Comparison of ENCODE assay signal across 26 cellular contexts in the genomic region with DNA sequence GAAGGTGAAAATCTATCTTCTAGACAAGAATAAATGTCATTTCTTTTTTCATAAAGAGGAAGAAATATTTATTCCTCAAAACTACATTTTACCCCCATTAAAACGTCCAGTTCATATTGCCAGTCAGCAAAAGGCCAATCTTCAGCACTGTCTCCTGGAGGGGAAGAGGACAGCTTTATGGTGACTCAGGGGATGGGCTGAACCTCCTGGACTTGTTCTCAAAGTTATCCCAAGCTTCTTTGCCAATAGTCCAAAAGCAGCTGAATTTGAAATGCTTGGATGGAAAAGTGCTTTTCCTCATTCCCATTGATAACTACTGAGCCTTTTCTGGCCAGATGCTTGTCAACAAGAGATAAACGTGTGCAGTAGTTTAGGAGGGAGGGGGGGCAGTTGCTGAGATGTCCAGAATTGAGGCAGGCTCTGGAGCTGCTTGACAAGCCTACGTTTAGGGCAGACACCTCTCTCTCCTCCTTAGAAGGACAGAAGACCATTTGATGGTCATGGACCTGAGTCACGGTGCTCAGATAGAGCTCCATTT.
"Had no signal": no experiment of that assay in that cellular context is flagged by ENCODE, and none has a peak within 500 bp of the region (broad histone marks: within the 10 kb centered on the region; RNA-seq: fewer than 3 reads in every experiment).

No MANE protein-coding gene starts in this region.

- H3K27ac ChIP-seq: ovary, parathyroid adenoma, psoas muscle, right lobe of liver, sigmoid colon, stomach, thoracic aorta, thyroid gland, tibial nerve, upper lobe of left lung, vagina had no signal

- H3K4me1 ChIP-seq: parathyroid adenoma, psoas muscle, right lobe of liver, sigmoid colon, stomach, thyroid gland, tibial nerve, upper lobe of left lung, vagina had no signal

- H2AFZ ChIP-seq: parathyroid adenoma had no signal

- FAIRE-seq: small intestine, urothelium cell line had no signal

- H3K4me3 ChIP-seq: ovary, psoas muscle, right lobe of liver, sigmoid colon, stomach, thoracic aorta, thyroid gland, tibial nerve, upper lobe of left lung, vagina had no signal

- DNase-seq: naive thymus-derived CD8-positive, alpha-beta T cell; nephron progenitor cell; occipital lobe; ovary; posterior cingulate gyrus; psoas muscle; right lobe of liver; sigmoid colon; small intestine; stimulated activated CD4-positive, alpha-beta T cell treated with anti-CD3 and anti-CD28 coated beads, Interleukin-15, amount 100 ng/mL, for 24 hours; stimulated activated CD4-positive, alpha-beta T cell treated with anti-CD3 and anti-CD28 coated beads, Interleukin-2, amount 100 ng/mL, for 24 hours; stimulated activated CD4-positive, alpha-beta T cell treated with anti-CD3 and anti-CD28 coated beads, Interleukin-2, amount 100 ng/mL, for 48 hours; stimulated activated CD4-positive, alpha-beta T cell treated with anti-CD3 and anti-CD28 coated beads, Interleukin-4, amount 100 ng/mL, for 24 hours; stimulated activated naive B cell treated with anti-CD40 and anti-IgM and Interleukin-4, amounts not matched to agents 10 μg/mL and 1 μg/mL and 100 μg/mL, for 72 hours; stimulated activated naive CD4-positive, alpha-beta T cell treated with Interleukin-2 at 50 U/mL for 16 hours; stomach; thyroid gland; trophoblast cell; upper lobe of left lung had no signal

- H3K36me3 ChIP-seq: ovary, right lobe of liver, sigmoid colon, stomach, thoracic aorta, thyroid gland, tibial nerve, upper lobe of left lung, vagina had no signal

- H3K9me3 ChIP-seq: ovary, psoas muscle, right lobe of liver, sigmoid colon, stomach, thoracic aorta, thyroid gland, tibial nerve, upper lobe of left lung, vagina had no signal

- H3K27me3 ChIP-seq: ovary, right lobe of liver, sigmoid colon, stomach, thyroid gland, tibial nerve, upper lobe of left lung, vagina had no signal

- ATAC-seq: naive thymus-derived CD8-positive, alpha-beta T cell; natural killer cell treated with Interleukin-12 subunit alpha and Interleukin-12 subunit beta and Interleukin-15 and Interleukin-18, amount 100 ng/mL, for 72 hours; psoas muscle; right lobe of liver; stimulated activated effector memory CD8-positive, alpha-beta T cell treated with anti-CD3 and anti-CD28 coated beads, Interleukin-12 subunit alpha, Interleukin-12 subunit beta, amount 100 ng/mL, for 72 hours; stimulated activated naive B cell treated with anti-CD40 and anti-IgM and Interleukin-4, amounts not matched to agents 10 μg/mL and 1 μg/mL and 100 μg/mL, for 72 hours had no signal

- H3K9ac ChIP-seq: parathyroid adenoma had no signal

- H3K79me2 ChIP-seq: parathyroid adenoma had no signal
